1 cellular context compared by ENCODE assay signal in genomic region chr12:120844768-120845449, GRCh38.
TF ChIP-seq lines count a peak whose summit lies in the region.

No MANE protein-coding gene starts in this region.

TF ChIP-seq in H1, 55 proteins besides CTCF, POLR2A, EP300 and RAD21 (continued from another document):
- TF ChIP-seq MAFK (IDR thresholded peaks at IDR 0.05; ENCODE audit: low read depth, low read length) (no peak), CHD1 (IDR thresholded peaks at IDR 0.05; ENCODE audit: low read depth, low read length) (no peak), SIRT6 (IDR thresholded peaks at IDR 0.05; ENCODE audit: low read length) (no peak), TAF1 (IDR thresholded peaks at IDR 0.05; ENCODE audit: low read depth, low read length) (no peak), SAP30 (IDR thresholded peaks at IDR 0.05; ENCODE audit: insufficient read depth, insufficient replicate concordance, low read length) (no peak), HDAC2 (IDR thresholded peaks at IDR 0.05; ENCODE audit: borderline replicate concordance in 1 of 2, low read depth in 2 of 2, low read length in 2 of 2) (no peak)
